Comparison of ENCODE assay signal across 14 cellular contexts in the genomic region with DNA sequence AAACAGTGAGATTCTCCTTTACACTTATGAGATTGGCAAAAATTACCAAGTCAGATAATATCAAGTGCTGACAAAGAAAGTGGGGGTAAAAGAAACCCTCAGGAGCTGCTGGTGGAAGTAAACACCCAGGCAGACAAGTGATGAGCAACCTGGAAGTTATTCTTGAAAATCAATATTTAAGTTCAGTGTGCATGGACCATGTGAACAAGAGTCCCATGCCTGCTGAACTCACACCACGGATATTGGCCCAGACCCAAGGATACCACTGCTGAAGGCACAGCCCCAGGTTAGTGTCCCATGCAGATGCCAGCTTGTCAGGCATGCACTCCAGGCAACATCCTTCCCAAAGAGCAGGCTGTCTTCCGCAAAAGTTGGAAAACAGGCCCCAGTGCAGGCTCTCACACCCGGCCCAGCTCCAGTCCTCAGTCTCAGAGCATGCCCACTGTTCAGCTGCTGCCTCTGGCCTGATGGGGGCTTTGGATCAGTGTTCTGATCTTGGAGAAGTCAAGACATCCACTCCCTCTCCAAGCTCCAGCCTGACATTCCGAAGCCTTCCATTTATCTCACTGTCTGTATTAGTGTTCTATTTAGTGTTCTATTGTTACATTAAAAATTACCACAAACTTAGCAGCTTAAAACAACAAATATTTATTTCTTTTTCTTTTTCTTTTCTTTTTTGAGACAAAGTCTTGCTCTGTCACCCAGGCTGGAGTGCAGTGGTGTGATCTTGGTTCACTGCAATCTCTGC.
DNase-seq lines count a peak whose midpoint lies in the region; ATAC-seq, FAIRE-seq and TF ChIP-seq lines count a peak whose summit lies in the region.
"Had no signal": no experiment of that assay in that cellular context is flagged by ENCODE, and none has a peak within 500 bp of the region (broad histone marks: within the 10 kb centered on the region; RNA-seq: fewer than 3 reads in every experiment).

No MANE protein-coding gene starts in this region.

- TF ChIP-seq CTCF in breast epithelium (IDR thresholded peaks at IDR 0.05) = no peak
- TF ChIP-seq CTCF in mammary epithelial cell (conservative IDR thresholded peaks at IDR 0.05 in 1 of 2, IDR thresholded peaks at IDR 0.05 in 1 of 2; ENCODE audit: extremely low read depth in 1 of 2, insufficient read depth in 1 of 2, low read depth in 1 of 2, low read length in 2 of 2) = no peak
- no peak for TF ChIP-seq CTCF in astrocyte (IDR thresholded peaks at IDR 0.05; ENCODE audit: insufficient read depth, low read depth, low read length)
- TF ChIP-seq CTCF in vagina (IDR thresholded peaks at IDR 0.05) = no peak

- FAIRE-seq in astrocyte (lab: Jason Lieb, UNC) = no peak

- H4K20me1 ChIP-seq in mammary epithelial cell (ENCODE audit: insufficient read depth, low read length) (no peaks in the 10 kb centered on the region), astrocyte (ENCODE audit: insufficient read depth, low read length) (no peaks in the 10 kb centered on the region)

- peaks cover 0 to 6% of the 10 kb centered on the region in 2 donors for H3K9me3 ChIP-seq in breast epithelium
- peaks cover 9% of the 10 kb centered on the region for H3K9me3 ChIP-seq in mammary epithelial cell (replicated peaks; ENCODE audit: insufficient read depth, low read length)
- H3K9me3 ChIP-seq in astrocyte (ENCODE audit: insufficient read depth, low read depth, low read length) = no peaks in the 10 kb centered on the region
- peaks cover 8% of the 10 kb centered on the region for H3K9me3 ChIP-seq in mesodermal cell (ENCODE audit: control insufficient read depth, low read length)
- no peaks in the 10 kb centered on the region for H3K9me3 ChIP-seq in vagina
- H3K9me3 ChIP-seq in CD4-positive, alpha-beta memory T cell (ENCODE audit: control insufficient read depth in 1 of 2, low read length in 2 of 2) = no peaks in the 10 kb centered on the region

- H2AFZ ChIP-seq in mammary epithelial cell (ENCODE audit: low read depth, low read length) (no peak overlapping the region), astrocyte (ENCODE audit: low read depth, low read length) (no peak overlapping the region)

- intact Hi-C loops in breast epithelium (cut with DNase I; ENCODE audit: low total_unique reads) = no loop called here
- intact Hi-C loops in mammary epithelial cell (cut with micrococcal nuclease) = loop anchor here (5.0 kb wide), 2 partner anchors 344 to 514 kb away; no protein-coding TSS in a partner anchor
- intact Hi-C loops in vagina (cut with DNase I) = no loop called here
- intact Hi-C loops in CD4-positive, alpha-beta memory T cell (cut with micrococcal nuclease) = no loop called here

- in situ Hi-C loops in mammary epithelial cell (cut with MboI; ENCODE audit: low sequenced_read_pairs in 2 of 2) = no loop called here

- H3K36me3 ChIP-seq in breast epithelium = no peaks in the 10 kb centered on the region
- no peaks in the 10 kb centered on the region for H3K36me3 ChIP-seq in mammary epithelial cell (ENCODE audit: insufficient read depth, low read length)
- no peaks in the 10 kb centered on the region for H3K36me3 ChIP-seq in astrocyte (ENCODE audit: insufficient read depth, low read length)
- no peaks in the 10 kb centered on the region for H3K36me3 ChIP-seq in mesodermal cell (ENCODE audit: control insufficient read depth, insufficient read depth, low read length)
- no peaks in the 10 kb centered on the region for H3K36me3 ChIP-seq in vagina
- H3K36me3 ChIP-seq in CD4-positive, alpha-beta memory T cell (ENCODE audit: insufficient read depth, low read length) = no peaks in the 10 kb centered on the region

- H3K27ac ChIP-seq in breast epithelium (peak overlapping the region; percentile 43 to 93), mammary epithelial cell (ENCODE audit: insufficient read depth, low read depth, low read length) (no peak overlapping the region), astrocyte (ENCODE audit: low read depth, low read length) (no peak overlapping the region), mesodermal cell (ENCODE audit: low read depth, low read length, severe bottlenecking) (peak overlapping the region; percentile 23), vagina (peak overlapping the region; percentile 2)
- no peak overlapping the region for H3K27ac ChIP-seq in CD4-positive, alpha-beta memory T cell (ENCODE audit: low read depth, low read length)

- H3K4me3 ChIP-seq in breast epithelium (no peak overlapping the region), mammary epithelial cell (replicated peaks in 1 of 3; ENCODE audit: insufficient read depth in 1 of 3, low read depth in 2 of 3, low read length in 3 of 3) (no peak overlapping the region), astrocyte (ENCODE audit: insufficient read depth, low read depth, low read length) (no peak overlapping the region), mesodermal cell (ENCODE audit: extremely low read depth, insufficient read depth, low read length, poor library complexity, severe bottlenecking) (no peak overlapping the region), vagina (no peak overlapping the region)
- H3K4me3 ChIP-seq in CD4-positive, alpha-beta memory T cell (ENCODE audit: low read length in 2 of 2) = no peak overlapping the region

- no peaks in the 10 kb centered on the region for H3K36me3 Mint-ChIP-seq in astrocyte (ENCODE audit: low read depth, unreplicated experiment)
- peaks cover 3 to 5% of the 10 kb centered on the region in 2 donors for H3K36me3 Mint-ChIP-seq in CD4-positive, alpha-beta memory T cell

- no peaks in the 10 kb centered on the region for H3K27me3 Mint-ChIP-seq in astrocyte (ENCODE audit: low read depth, unreplicated experiment)
- no peaks in the 10 kb centered on the region for H3K27me3 Mint-ChIP-seq in CD4-positive, alpha-beta memory T cell

- no TSS peak for BruUV-seq in mammary epithelial cell (replicated peaks; lab: Mats Ljungman, UMichigan)

- no peak for TF ChIP-seq POLR2A in breast epithelium (IDR thresholded peaks at IDR 0.05)
- TF ChIP-seq POLR2A in vagina (IDR thresholded peaks at IDR 0.05) = no peak

- H3K27me3 ChIP-seq in breast epithelium (no peaks in the 10 kb centered on the region), mammary epithelial cell (ENCODE audit: insufficient read depth, low read length) (no peaks in the 10 kb centered on the region), astrocyte (ENCODE audit: insufficient read depth, low read length) (no peaks in the 10 kb centered on the region), vagina (no peaks in the 10 kb centered on the region)
- no peaks in the 10 kb centered on the region for H3K27me3 ChIP-seq in CD4-positive, alpha-beta memory T cell (ENCODE audit: insufficient read depth, low read length)

- peaks cover 64% of the 10 kb centered on the region for H3K4me1 Mint-ChIP-seq in astrocyte (ENCODE audit: low read depth, unreplicated experiment)
- peaks cover 13 to 17% (median 14%) of the 10 kb centered on the region in 4 donors for H3K4me1 Mint-ChIP-seq in CD4-positive, alpha-beta memory T cell

- H3K4me3 Mint-ChIP-seq in astrocyte (ENCODE audit: unreplicated experiment) = peak overlapping the region; percentile 40
- H3K4me3 Mint-ChIP-seq in CD4-positive, alpha-beta memory T cell = no peak overlapping the region
- H3K4me3 Mint-ChIP-seq: activated naive CD4-positive, alpha-beta T cell treated with anti-CD3 and anti-CD28 coated beads for 36 hours; nephron progenitor cell had no signal

- no peak for ATAC-seq in HG03571 (IDR thresholded peaks at IDR 0.05; ENCODE audit: unreplicated experiment)

- no peak overlapping the region for H3K9ac ChIP-seq in mammary epithelial cell (ENCODE audit: insufficient read depth, low read length)
- no peak overlapping the region for H3K9ac ChIP-seq in astrocyte (ENCODE audit: low read length)

- POLR2A ChIA-PET in CD4-positive, alpha-beta memory T cell (lab: Charles Lee; ENCODE audit: partially characterized antibody) = interaction anchor here (1.6 kb wide), 1 partner anchor 128 kb away, joined by 3 read pairs; no protein-coding TSS in a partner anchor

- dilution Hi-C loops in mammary epithelial cell (cut with HindIII; ENCODE audit: low sequenced_read_pairs) = no loop called here

- WGBS in mammary epithelial cell (ENCODE audit: low coverage, missing lambda C conversion rate) = 67% methylated on average over 3 of the region's 4 CpGs
- WGBS in mesodermal cell (ENCODE audit: insufficient coverage in 2 of 2), 2 experiments = 79 to 100% methylated on average over 2 to 3 of the region's 4 CpGs

- H3K4me2 ChIP-seq in mammary epithelial cell (ENCODE audit: insufficient read depth, low read depth, low read length) (no peak overlapping the region), astrocyte (ENCODE audit: low read length) (no peak overlapping the region)

- no peak for DNase-seq in breast epithelium (ENCODE audit: low spot score in 2 of 2)
- no peak for DNase-seq in mammary epithelial cell
- no peak for DNase-seq in astrocyte (ENCODE audit: low read depth)
- DNase-seq in vagina (ENCODE audit: extremely low spot score in 2 of 2) = no peak
- DNase-seq in CD4-positive, alpha-beta memory T cell = no peak
- no peak for DNase-seq in GDM1 (lab: John Stamatoyannopoulos, UW)
- DNase-seq: activated naive CD4-positive, alpha-beta T cell treated with anti-CD3 and anti-CD28 coated beads for 36 hours; caudate nucleus; NCI-H1105 treated with DMSO at 0.1 percent for 48 hours; NCI-H345; nephron progenitor cell; T1000 had no signal

- peaks cover 16 to 23% of the 10 kb centered on the region in 2 donors for H3K4me1 ChIP-seq in breast epithelium
- H3K4me1 ChIP-seq in mammary epithelial cell (ENCODE audit: insufficient read depth, low read length) = peaks cover 48% of the 10 kb centered on the region
- H3K4me1 ChIP-seq in astrocyte (ENCODE audit: insufficient read depth, low read length) = peaks cover 53% of the 10 kb centered on the region
- peaks cover 84% of the 10 kb centered on the region for H3K4me1 ChIP-seq in mesodermal cell (ENCODE audit: control insufficient read depth, insufficient read depth, low read length, poor library complexity, severe bottlenecking)
- peaks cover 52% of the 10 kb centered on the region for H3K4me1 ChIP-seq in vagina
- peaks cover 17% of the 10 kb centered on the region for H3K4me1 ChIP-seq in CD4-positive, alpha-beta memory T cell (ENCODE audit: insufficient read depth, low read length)

- H3K79me2 ChIP-seq in mammary epithelial cell (ENCODE audit: insufficient read depth, low read length) (no peaks in the 10 kb centered on the region), astrocyte (ENCODE audit: insufficient read depth, low read length) (no peaks in the 10 kb centered on the region)

- CTCF ChIA-PET in mammary epithelial cell (lab: Charles Lee; ENCODE audit: low non-redundant PET) = no interaction called here
- CTCF ChIA-PET in CD4-positive, alpha-beta memory T cell (lab: Charles Lee; ENCODE audit: partially characterized antibody) = no interaction called here

- peaks cover 3% of the 10 kb centered on the region for H3K9me3 Mint-ChIP-seq in astrocyte (ENCODE audit: unreplicated experiment)
- H3K9me3 Mint-ChIP-seq in CD4-positive, alpha-beta memory T cell = peaks cover 0 to 10% (median 2%) of the 10 kb centered on the region in 8 donors

- peak overlapping the region; percentile 87 for H3K27ac Mint-ChIP-seq in astrocyte (ENCODE audit: unreplicated experiment)
- H3K27ac Mint-ChIP-seq in CD4-positive, alpha-beta memory T cell = no peak overlapping the region
- H3K27ac Mint-ChIP-seq: activated naive CD4-positive, alpha-beta T cell treated with anti-CD3 and anti-CD28 coated beads for 36 hours; nephron progenitor cell had no signal

Comparison
In these comparisons a context has a peak if more than half of its experiments do, and no peak if none do; other contexts are left out.
1. H3K27ac ChIP-seq: peak in breast epithelium (2 of 2), mesodermal cell (single experiment) and vagina (single experiment); none in mammary epithelial cell (single experiment), astrocyte (single experiment) and CD4-positive, alpha-beta memory T cell (single experiment).